ENCODE assay signal across 24 cellular contexts in genomic region chr5:9201011-9201410, GRCh38.
DNase-seq lines count a peak whose midpoint lies in the region; ATAC-seq, FAIRE-seq and TF ChIP-seq lines count a peak whose summit lies in the region.
"Had no signal": no experiment of that assay in that cellular context is flagged by ENCODE, and none has a peak within 500 bp of the region (broad histone marks: within the 10 kb centered on the region; RNA-seq: fewer than 3 reads in every experiment).

No MANE protein-coding gene starts in this region.

- no peak for TF ChIP-seq RAD21 in HepG2 (CRISPR knock-in tag; IDR thresholded peaks at IDR 0.05)

- no peaks in the 10 kb centered on the region for H3K9me3 Mint-ChIP-seq in chondrocyte (ENCODE audit: low read depth)

- H3K4me1 Mint-ChIP-seq in chondrocyte (ENCODE audit: low read depth), result peaks cover 26% of the 10 kb centered on the region

- no peaks in the 10 kb centered on the region for H3K36me3 ChIP-seq in HepG2 (replicated peaks in 1 of 2; ENCODE audit: control insufficient read depth in 1 of 2, insufficient read depth in 2 of 2, low read length in 2 of 2)
- no peaks in the 10 kb centered on the region for H3K36me3 ChIP-seq in right lobe of liver
- H3K36me3 ChIP-seq: BLaER1 treated with 17β-estradiol and CSF1 and Interleukin-3, amounts not matched to agents 10 nM and 100 nM had no signal

- intact Hi-C loops in HepG2 (cut with micrococcal nuclease; ENCODE audit: unreplicated experiment), result no loop called here
- intact Hi-C loops in right lobe of liver (cut with DNase I), result no loop called here

- no peak for TF ChIP-seq CTCF in HepG2 (CRISPR knock-in tag; IDR thresholded peaks at IDR 0.05)
- no peak for TF ChIP-seq CTCF in right lobe of liver (IDR thresholded peaks at IDR 0.05)
- no peak for TF ChIP-seq CTCF in choroid plexus epithelial cell (conservative IDR thresholded peaks at IDR 0.05; ENCODE audit: low read depth, low read length)
- TF ChIP-seq CTCF in retinal pigment epithelial cell (conservative IDR thresholded peaks at IDR 0.05; ENCODE audit: low read depth, low read length), result no peak
- no peak for TF ChIP-seq CTCF in chondrocyte (IDR thresholded peaks at IDR 0.05)

- H3K27me3 ChIP-seq in HepG2 (ENCODE audit: control insufficient read depth in 1 of 2, insufficient read depth in 2 of 2, low read length in 2 of 2) (no peaks in the 10 kb centered on the region), right lobe of liver (no peaks in the 10 kb centered on the region)
- H3K27me3 ChIP-seq: BLaER1 treated with 17β-estradiol and CSF1 and Interleukin-3, amounts not matched to agents 10 nM and 100 nM had no signal

- H3K36me3 Mint-ChIP-seq in chondrocyte (ENCODE audit: low read depth), result peaks cover 20% of the 10 kb centered on the region
- H3K36me3 Mint-ChIP-seq: CD8-positive, alpha-beta T cell had no signal

- 0% methylated on average over 2 of the region's 2 CpGs for WGBS in HepG2 (ENCODE audit: low lambda C conversion rate)
- WGBS in right lobe of liver (ENCODE audit: insufficient coverage, low coverage, low lambda C conversion rate, missing lambda C conversion rate), result 62% methylated on average over 2 of the region's 2 CpGs

- H2AFZ ChIP-seq in HepG2 (ENCODE audit: low read length), result no peak overlapping the region

- no peaks in the 10 kb centered on the region for H4K20me1 ChIP-seq in HepG2 (ENCODE audit: insufficient read depth, low read length)
- H4K20me1 ChIP-seq: BLaER1 treated with 17β-estradiol and CSF1 and Interleukin-3, amounts not matched to agents 10 nM and 100 nM had no signal

- ATAC-seq in HepG2 (no peak), right lobe of liver (no peak), GM21825 (IDR thresholded peaks at IDR 0.05; ENCODE audit: unreplicated experiment) (no peak)
- ATAC-seq: A549; CD8-positive, alpha-beta T cell had no signal

- CTCF ChIA-PET in HepG2 (lab: Yijun Ruan, JAX; ENCODE audit: low intra/inter-chr PET ratio, low total read pairs), result no interaction called here

- H3K9me3 ChIP-seq in HepG2 (ENCODE audit: low read length) (no peaks in the 10 kb centered on the region), right lobe of liver (no peaks in the 10 kb centered on the region)
- H3K9me3 ChIP-seq: A549, Caco-2 had no signal

- no peak overlapping the region for H3K4me3 Mint-ChIP-seq in chondrocyte (ENCODE audit: unreplicated experiment)
- H3K4me3 Mint-ChIP-seq: B cell; CD4-positive, alpha-beta T cell; CD8-positive, alpha-beta T cell had no signal

- no peak overlapping the region for H3K4me2 ChIP-seq in HepG2 (ENCODE audit: low read depth, low read length)
- H3K4me2 ChIP-seq: A549; BLaER1 treated with 17β-estradiol and CSF1 and Interleukin-3, amounts not matched to agents 10 nM and 100 nM had no signal

- H3K9ac ChIP-seq in HepG2 (ENCODE audit: insufficient read depth, low read depth, low read length), result no peak overlapping the region
- H3K9ac ChIP-seq: BLaER1 treated with 17β-estradiol and CSF1 and Interleukin-3, amounts not matched to agents 10 nM and 100 nM had no signal

- POLR2A ChIA-PET in HepG2 (lab: Yijun Ruan, JAX), result no interaction called here

- no peak for FAIRE-seq in HepG2 (lab: Jason Lieb, UNC)
- FAIRE-seq: A549, D721Med, G401.6, GM12891, GM19239 had no signal

- no peak overlapping the region for H3K27ac Mint-ChIP-seq in chondrocyte (ENCODE audit: unreplicated experiment)
- H3K27ac Mint-ChIP-seq: B cell; CD4-positive, alpha-beta T cell; CD8-positive, alpha-beta T cell had no signal

- no peak overlapping the region for H3K4me3 ChIP-seq in HepG2 (replicated peaks in 1 of 3; ENCODE audit: insufficient read depth in 1 of 3, low read depth in 2 of 3, low read length in 3 of 3)
- no peak overlapping the region for H3K4me3 ChIP-seq in right lobe of liver
- H3K4me3 ChIP-seq in choroid plexus epithelial cell (ENCODE audit: low read depth, low read length), result no peak overlapping the region
- H3K4me3 ChIP-seq in retinal pigment epithelial cell (ENCODE audit: low read length), result no peak overlapping the region
- H3K4me3 ChIP-seq: A549; BLaER1 treated with 17β-estradiol and CSF1 and Interleukin-3, amounts not matched to agents 10 nM and 100 nM had no signal

- H3K27me3 Mint-ChIP-seq in chondrocyte (ENCODE audit: low read depth), result no peaks in the 10 kb centered on the region
- H3K27me3 Mint-ChIP-seq: B cell; CD4-positive, alpha-beta T cell had no signal

- H3K27ac ChIP-seq in HepG2 (ENCODE audit: extremely low read length, insufficient read depth, low read length) (no peak overlapping the region), right lobe of liver (no peak overlapping the region)
- H3K27ac ChIP-seq: 22Rv1; A549; BLaER1 treated with 17β-estradiol and CSF1 and Interleukin-3, amounts not matched to agents 10 nM and 100 nM; C4-2B had no signal

- no peak for TF ChIP-seq EP300 in HepG2 (IDR thresholded peaks at IDR 0.05; ENCODE audit: low read depth in 2 of 2, low read length in 2 of 2)
- no peak for TF ChIP-seq EP300 in HepG2 (CRISPR knock-in tag; IDR thresholded peaks at IDR 0.05; ENCODE audit: borderline replicate concordance)

- no peaks in the 10 kb centered on the region for H3K79me2 ChIP-seq in HepG2 (ENCODE audit: insufficient read depth, low read length)

- DNase-seq in HepG2 (ENCODE audit: low spot score), result no peak
- no peak for DNase-seq in right lobe of liver
- peak; percentile 47 for DNase-seq in choroid plexus epithelial cell (ENCODE audit: low read depth)
- peak; percentile 63 for DNase-seq in foreskin melanocyte
- DNase-seq in retinal pigment epithelial cell (ENCODE audit: low read depth), result peak; percentile 37
- DNase-seq in NCI-H1436 treated with DMSO at 0.1 percent for 48 hours (lab: John Stamatoyannopoulos, UW), result no peak
- no peak for DNase-seq in chondrocyte (ENCODE audit: low spot score)
- DNase-seq: AML-193; Caco-2; Calu3; CD4-positive, alpha-beta T cell; CD8-positive, alpha-beta T cell; DMS79 treated with DMSO at 0.1 percent for 48 hours; GF-D8 had no signal

- in situ Hi-C loops in HepG2 (cut with HindIII; ENCODE audit: extremely low pct_ligation_motif_present, low pct_unique_long_range_greater_than_20kb), result no loop called here

- TF ChIP-seq POLR2A in HepG2 (IDR thresholded peaks at IDR 0.05; ENCODE audit: insufficient read depth in 1 of 2, low read depth in 2 of 2, low read length in 2 of 2) (no peak), right lobe of liver (IDR thresholded peaks at IDR 0.05) (no peak)

- BruUV-seq in HepG2 (replicated peaks; lab: Mats Ljungman, UMichigan), result no TSS peak

- H3K4me1 ChIP-seq in HepG2 (ENCODE audit: insufficient read depth, low read length) (no peaks in the 10 kb centered on the region), right lobe of liver (no peaks in the 10 kb centered on the region)
- H3K4me1 ChIP-seq: A549 had no signal

TF ChIP-seq in HepG2, 621 proteins besides CTCF, POLR2A, EP300 and RAD21:
- TF ChIP-seq ZNF20 (CRISPR knock-in tag; IDR thresholded peaks at IDR 0.05) (no peak), MNT (IDR thresholded peaks at IDR 0.05) (peak; percentile 21; the same call in 1 of the 2 replicates), NR2F2 (IDR thresholded peaks at IDR 0.05; ENCODE audit: borderline replicate concordance, low read depth) (no peak)

Comparison
In these comparisons a context has a peak if more than half of its experiments do, and no peak if none do; other contexts are left out.
1. DNase-seq: peak in choroid plexus epithelial cell (single experiment), foreskin melanocyte (single experiment) and retinal pigment epithelial cell (single experiment); none in HepG2 (single experiment), right lobe of liver (0 of 3), NCI-H1436 treated with DMSO at 0.1 percent for 48 hours (single experiment) and chondrocyte (single experiment).